Comparison of ENCODE assay signal across 17 cellular contexts in genomic region chr22:31958625-31959239, GRCh38. TPM values are rescaled to one million over a fixed set of nuclear protein-coding genes. Genes with fewer than 3 reads are reported as not detected.
A peak's percentile ranks its signal among the peaks of the same experiment; 100 is the strongest.
DNase-seq lines count a peak whose midpoint lies in the region; ATAC-seq and TF ChIP-seq lines count a peak whose summit lies in the region.
"Had no signal": no experiment of that assay in that cellular context is flagged by ENCODE, and none has a peak within 500 bp of the region (broad histone marks: within the 10 kb centered on the region; RNA-seq: fewer than 3 reads in every experiment).

No MANE protein-coding gene starts in this region.

- peaks cover 46 to 59% (median 56%) of the 10 kb centered on the region in 3 donors for H3K4me1 Mint-ChIP-seq in T-cell
- peaks cover 40% of the 10 kb centered on the region for H3K4me1 Mint-ChIP-seq in central memory CD8-positive, alpha-beta T cell
- peaks cover 14% of the 10 kb centered on the region for H3K4me1 Mint-ChIP-seq in osteocyte (ENCODE audit: unreplicated experiment)
- H3K4me1 Mint-ChIP-seq: mesothelial cell of epicardium had no signal

- H3K27me3 Mint-ChIP-seq in T-cell (no peaks in the 10 kb centered on the region), osteocyte (ENCODE audit: unreplicated experiment) (no peaks in the 10 kb centered on the region)
- H3K27me3 Mint-ChIP-seq in central memory CD8-positive, alpha-beta T cell, result no peaks in the 10 kb centered on the region

- intact Hi-C loops in posterior vena cava (cut with DNase I), result loop anchor here in 1 of 2 donors (10.0 kb wide), 1 partner anchor 284 kb away; no protein-coding TSS in a partner anchor

- H3K36me3 Mint-ChIP-seq in T-cell (peaks cover 20% of the 10 kb centered on the region), osteocyte (ENCODE audit: unreplicated experiment) (peaks cover 31% of the 10 kb centered on the region)
- H3K36me3 Mint-ChIP-seq in central memory CD8-positive, alpha-beta T cell (ENCODE audit: insufficient read depth), result peaks cover 14% of the 10 kb centered on the region

- CTCF ChIA-PET in T-cell (lab: Charles Lee), result no interaction called here

- no peak for TF ChIP-seq CTCF in osteocyte (IDR thresholded peaks at IDR 0.05)

- peak; percentile 50 for DNase-seq in activated naive CD4-positive, alpha-beta T cell treated with Interleukin-2 at 50 U/mL for 16 hours
- no peak for DNase-seq in activated naive CD4-positive, alpha-beta T cell treated with anti-CD3 and anti-CD28 coated beads, Interleukin-2, amount 50 U/mL, for 16 hours
- DNase-seq in T-cell, result peak in 20 of 34 experiments; percentile 12 to 43 (median 32)
- DNase-seq in central memory CD8-positive, alpha-beta T cell (ENCODE audit: low spot score in 2 of 2), result no peak
- peak; percentile 50 for DNase-seq in posterior vena cava (ENCODE audit: low spot score)
- DNase-seq in osteocyte (ENCODE audit: extremely low spot score, unreplicated experiment), result no peak
- no peak for DNase-seq in NCI-H1436 (lab: John Stamatoyannopoulos, UW)
- DNase-seq in stimulated activated CD4-positive, alpha-beta T cell treated with anti-CD3 and anti-CD28 coated beads, Interleukin-4, amount 100 ng/mL, for 4 hours, result no peak
- DNase-seq: anterior cingulate cortex, COR-L47, hippocampal formation, Kasumi-1, NCI-H1105, NCI-H2171, SJCRH30 had no signal

- no peaks in the 10 kb centered on the region for H3K9me3 Mint-ChIP-seq in T-cell
- no peaks in the 10 kb centered on the region for H3K9me3 Mint-ChIP-seq in central memory CD8-positive, alpha-beta T cell
- no peaks in the 10 kb centered on the region for H3K9me3 Mint-ChIP-seq in osteocyte (ENCODE audit: unreplicated experiment)
- H3K9me3 Mint-ChIP-seq: activated T-helper 2 cell treated with anti-CD3 and anti-CD28 coated beads, Interferon-gamma antibody, Interleukin-2, Interleukin-4, amounts not matched to agents 10 μg/mL and 5 μg/mL and 100 μg/mL, durations not matched to agents 14 hours and 24 hours and 36 hours; mesothelial cell of epicardium had no signal

- H3K27ac Mint-ChIP-seq in T-cell (peak overlapping the region; percentile 95 to 96), osteocyte (ENCODE audit: unreplicated experiment) (no peak overlapping the region)
- H3K27ac Mint-ChIP-seq in central memory CD8-positive, alpha-beta T cell (ENCODE audit: low read depth), result peak overlapping the region; percentile 82
- H3K27ac Mint-ChIP-seq: activated T-helper 2 cell treated with anti-CD3 and anti-CD28 coated beads, Interferon-gamma antibody, Interleukin-2, Interleukin-4, amounts not matched to agents 10 μg/mL and 5 μg/mL and 100 μg/mL, durations not matched to agents 14 hours and 24 hours and 36 hours; mesothelial cell of epicardium had no signal

- ATAC-seq in T-cell (replicated peaks in 1 of 4), result peak in 3 of 4 experiments; percentile 42 to 65 (median 62)
- ATAC-seq in central memory CD8-positive, alpha-beta T cell (replicated peaks; ENCODE audit: extremely low read depth, poor library complexity, severe bottlenecking), result no peak

- H3K4me3 Mint-ChIP-seq in T-cell, result peak overlapping the region; percentile 15 to 59 (median 43)
- peak overlapping the region; percentile 52 for H3K4me3 Mint-ChIP-seq in central memory CD8-positive, alpha-beta T cell
- H3K4me3 Mint-ChIP-seq in osteocyte (ENCODE audit: unreplicated experiment), result no peak overlapping the region
- H3K4me3 Mint-ChIP-seq: mesothelial cell of epicardium had no signal

- POLR2A ChIA-PET in T-cell (lab: Charles Lee), result no interaction called here

RNA-seq across cellular contexts. Expression of gene YWHAH, which starts 14.4 kb away (rescaled TPM):
- 10 to 100 TPM; 17.7 to 49.5 (median 42.1) TPM for total RNA-seq in T-cell
- total RNA-seq in posterior vena cava, result 100 to 1,000 TPM; 425 to 833 TPM
- total RNA-seq in osteocyte, result 150 and 152 TPM in 2 replicates

Comparison
In these comparisons a context has a peak if more than half of its experiments do, and no peak if none do; other contexts are left out.
1. DNase-seq: peak in activated naive CD4-positive, alpha-beta T cell treated with Interleukin-2 at 50 U/mL for 16 hours (single experiment), T-cell (20 of 34) and posterior vena cava (single experiment); none in activated naive CD4-positive, alpha-beta T cell treated with anti-CD3 and anti-CD28 coated beads, Interleukin-2, amount 50 U/mL, for 16 hours (single experiment), central memory CD8-positive, alpha-beta T cell (0 of 2), osteocyte (single experiment), NCI-H1436 (single experiment) and stimulated activated CD4-positive, alpha-beta T cell treated with anti-CD3 and anti-CD28 coated beads, Interleukin-4, amount 100 ng/mL, for 4 hours (0 of 2).